13 cellular contexts compared by ENCODE assay signal in genomic region chr17:81064746-81065475, GRCh38. TPM values are rescaled to one million over a fixed set of nuclear protein-coding genes. Genes with fewer than 3 reads are reported as not detected.
DNase-seq lines count a peak whose midpoint lies in the region; FAIRE-seq and TF ChIP-seq lines count a peak whose summit lies in the region.
"Had no signal": no experiment of that assay in that cellular context is flagged by ENCODE, and none has a peak within 500 bp of the region (broad histone marks: within the 10 kb centered on the region; RNA-seq: fewer than 3 reads in every experiment).

No MANE protein-coding gene starts in this region.

- peak overlapping the region; percentile 91 for H3K27ac ChIP-seq in WERI-Rb-1
- peak overlapping the region in 1 of 2 donors; percentile 63 for H3K27ac ChIP-seq in kidney (ENCODE audit: low read depth in 2 of 2, low read length in 2 of 2)

- no peak overlapping the region for H3K4me3 ChIP-seq in AG09309 (ENCODE audit: control insufficient read depth, low read depth, low read length)
- no peak overlapping the region for H3K4me3 ChIP-seq in WERI-Rb-1 (ENCODE audit: low read depth, low read length)
- no peak overlapping the region for H3K4me3 ChIP-seq in fibroblast of villous mesenchyme (ENCODE audit: low read depth, low read length)
- H3K4me3 ChIP-seq in kidney (ENCODE audit: low read length in 2 of 2): no peak overlapping the region

- TF ChIP-seq CTCF in AG09309 (IDR thresholded peaks at IDR 0.05; ENCODE audit: control insufficient read depth, insufficient read depth, low read depth, low read length, missing control alignments) (no peak), WERI-Rb-1 (IDR thresholded peaks at IDR 0.05; ENCODE audit: low read depth, low read length) (no peak), fibroblast of villous mesenchyme (IDR thresholded peaks at IDR 0.05; ENCODE audit: insufficient read depth, low read depth, low read length) (no peak), kidney (IDR thresholded peaks at IDR 0.05; ENCODE audit: borderline replicate concordance, extremely low read depth, insufficient read depth) (no peak)

- intact Hi-C loops in kidney (cut with DNase I): no loop called here

- no peaks in the 10 kb centered on the region for H3K27me3 ChIP-seq in WERI-Rb-1 (ENCODE audit: insufficient read depth, low read depth, severe bottlenecking)

- H3K36me3 ChIP-seq in WERI-Rb-1 (peaks cover 84% of the 10 kb centered on the region), kidney (ENCODE audit: control insufficient read depth in 1 of 2, insufficient read depth in 2 of 2, low read length in 2 of 2) (no peaks in the 10 kb centered on the region)

- H3K9me3 ChIP-seq in WERI-Rb-1 (ENCODE audit: severe bottlenecking) (no peaks in the 10 kb centered on the region), kidney (ENCODE audit: control insufficient read depth in 1 of 2, low read length in 2 of 2) (no peaks in the 10 kb centered on the region)

- H3K9ac ChIP-seq in kidney (ENCODE audit: low read length in 2 of 2): no peak overlapping the region

- DNase-seq in AG09309 (ENCODE audit: low read depth) (peak; percentile 63), WERI-Rb-1 (peak; percentile 50), fibroblast of villous mesenchyme (ENCODE audit: low read depth) (peak; percentile 89), occipital lobe (lab: John Stamatoyannopoulos, UW) (peak; percentile 60), GF-D8 (lab: John Stamatoyannopoulos, UW) (no peak), kidney (no peak)
- DNase-seq in effector CD4-positive, alpha-beta T cell: no peak
- no peak for DNase-seq in activated CD8-positive, alpha-beta memory T cell treated with anti-CD3 and anti-CD28 coated beads, Interleukin-2, amount 50 U/mL, for 48 hours
- DNase-seq: activated CD4-positive, alpha-beta T cell treated with anti-CD3 and anti-CD28 coated beads, Interleukin-2, amount 50 U/mL, for 4 hours; NCI-H1930; RPMI8226; stimulated activated CD4-positive, alpha-beta T cell treated with anti-CD3 and anti-CD28 coated beads, Interleukin-4, amount 100 ng/mL, for 4 hours had no signal

- FAIRE-seq in kidney (lab: Jason Lieb, UNC): no peak
- FAIRE-seq: colon had no signal

- peaks cover 8 to 24% of the 10 kb centered on the region in 2 donors for H3K4me1 ChIP-seq in kidney (ENCODE audit: control insufficient read depth in 1 of 2, insufficient read depth in 1 of 2, low read depth in 1 of 2, low read length in 2 of 2)

RNA-seq across cellular contexts. Expression of gene BAIAP2, which starts 30.0 kb away (rescaled TPM):
- total RNA-seq in fibroblast of villous mesenchyme (12.6 and 25.0 TPM in 2 replicates), occipital lobe (26.2 TPM), kidney (45.8 TPM)
- polyA plus RNA-seq in kidney (ENCODE audit: insufficient read depth, low read depth, low replicate concordance): 44.5 TPM

Comparison
In these comparisons a context has a peak if more than half of its experiments do, and no peak if none do; other contexts are left out.
1. DNase-seq: peak in AG09309 (single experiment), WERI-Rb-1 (single experiment), fibroblast of villous mesenchyme (single experiment) and occipital lobe (single experiment); none in GF-D8 (single experiment), effector CD4-positive, alpha-beta T cell (single experiment), activated CD8-positive, alpha-beta memory T cell treated with anti-CD3 and anti-CD28 coated beads, Interleukin-2, amount 50 U/mL, for 48 hours (single experiment) and kidney (single experiment).